ENCODE assay signal across 8 cellular contexts in the genomic region with DNA sequence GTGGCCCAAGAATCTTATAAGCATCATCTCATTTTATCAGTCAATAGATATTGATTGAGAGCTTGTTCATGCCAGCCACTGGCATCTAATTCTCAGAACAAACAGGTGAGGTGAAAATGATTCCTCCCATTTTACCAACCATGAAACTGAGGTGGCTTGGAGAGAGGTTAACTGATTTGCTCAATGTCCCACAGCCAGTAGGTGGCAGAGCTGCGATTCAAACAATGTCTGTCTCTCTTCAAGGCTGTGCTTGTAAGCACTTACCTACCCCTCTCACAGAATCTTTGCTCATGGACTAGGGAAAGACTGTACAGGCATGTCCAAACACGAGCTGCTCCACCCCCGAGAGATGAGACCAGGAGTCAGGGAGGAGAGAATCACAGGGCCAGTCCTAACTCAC. TPM values are rescaled to one million over a fixed set of nuclear protein-coding genes. Genes with fewer than 3 reads are reported as not detected.
A peak's percentile ranks its signal among the peaks of the same experiment; 100 is the strongest.
DNase-seq lines count a peak whose midpoint lies in the region; ATAC-seq and TF ChIP-seq lines count a peak whose summit lies in the region.

No MANE protein-coding gene starts in this region.

- peak; percentile 46 for DNase-seq in activated CD4-positive, alpha-beta T cell treated with anti-CD3 and anti-CD28 coated beads, Interleukin-2, amount 10 ng/mL, durations not matched to agents 7 days and 5 days
- no peak for DNase-seq in activated CD4-positive, alpha-beta T cell treated with anti-CD3 and anti-CD28 coated beads for 1 hour
- peak; percentile 62 for DNase-seq in HuH-7 (ENCODE audit: low spot score)
- DNase-seq in medulla oblongata (ENCODE audit: extremely low spot score): peak; percentile 19
- DNase-seq in central memory CD4-positive, alpha-beta T cell: no peak

- H3K27me3 Mint-ChIP-seq in activated CD4-positive, alpha-beta T cell treated with anti-CD3 and anti-CD28 coated beads, Interleukin-2, amount 10 ng/mL, durations not matched to agents 7 days and 5 days: peaks cover 16% of the 10 kb centered on the region

- no peak overlapping the region for H3K4me3 ChIP-seq in WI38 (ENCODE audit: low read depth, low read length)

- POLR2A ChIA-PET in activated CD4-positive, alpha-beta T cell treated with anti-CD3 and anti-CD28 coated beads, Interleukin-2, amount 10 ng/mL, durations not matched to agents 7 days and 5 days (lab: Charles Lee): no interaction called here

- ATAC-seq in HG03520 (IDR thresholded peaks at IDR 0.05; ENCODE audit: unreplicated experiment) (no peak), GM21367 (IDR thresholded peaks at IDR 0.05; ENCODE audit: unreplicated experiment) (no peak)

- no peaks in the 10 kb centered on the region for H3K36me3 Mint-ChIP-seq in activated CD4-positive, alpha-beta T cell treated with anti-CD3 and anti-CD28 coated beads, Interleukin-2, amount 10 ng/mL, durations not matched to agents 7 days and 5 days (ENCODE audit: low read depth)

- CTCF ChIA-PET in activated CD4-positive, alpha-beta T cell treated with anti-CD3 and anti-CD28 coated beads, Interleukin-2, amount 10 ng/mL, durations not matched to agents 7 days and 5 days (lab: Charles Lee): interaction anchor here (0.6 to 2.4 kb wide), 3 partner anchors 13 to 55 kb away, joined by 3 to 6 read pairs (median 3); no protein-coding TSS in a partner anchor

- H3K4me3 Mint-ChIP-seq in activated CD4-positive, alpha-beta T cell treated with anti-CD3 and anti-CD28 coated beads, Interleukin-2, amount 10 ng/mL, durations not matched to agents 7 days and 5 days: no peak overlapping the region

- H3K9me3 Mint-ChIP-seq in activated CD4-positive, alpha-beta T cell treated with anti-CD3 and anti-CD28 coated beads, Interleukin-2, amount 10 ng/mL, durations not matched to agents 7 days and 5 days: no peaks in the 10 kb centered on the region

- H3K27ac Mint-ChIP-seq in activated CD4-positive, alpha-beta T cell treated with anti-CD3 and anti-CD28 coated beads, Interleukin-2, amount 10 ng/mL, durations not matched to agents 7 days and 5 days: no peak overlapping the region

- H3K4me1 Mint-ChIP-seq in activated CD4-positive, alpha-beta T cell treated with anti-CD3 and anti-CD28 coated beads, Interleukin-2, amount 10 ng/mL, durations not matched to agents 7 days and 5 days: no peaks in the 10 kb centered on the region

- TF ChIP-seq CTCF in WI38 (IDR thresholded peaks at IDR 0.05; ENCODE audit: low read depth, low read length): 0 out of 2 replicates have a peak, but pooled peaks have one; percentile 32

RNA-seq across cellular contexts. Expression of a gene that starts 21.5 kb away (rescaled TPM):
- not detected for total RNA-seq in activated CD4-positive, alpha-beta T cell treated with anti-CD3 and anti-CD28 coated beads, Interleukin-2, amount 10 ng/mL, durations not matched to agents 7 days and 5 days

Comparison
In these comparisons a context has a peak if more than half of its experiments do, and no peak if none do; other contexts are left out.
1. DNase-seq: peak in activated CD4-positive, alpha-beta T cell treated with anti-CD3 and anti-CD28 coated beads, Interleukin-2, amount 10 ng/mL, durations not matched to agents 7 days and 5 days (single experiment), HuH-7 (single experiment) and medulla oblongata (single experiment); none in activated CD4-positive, alpha-beta T cell treated with anti-CD3 and anti-CD28 coated beads for 1 hour (single experiment) and central memory CD4-positive, alpha-beta T cell (single experiment).